ENCODE assay signal across 1 cellular context in the genomic region with DNA sequence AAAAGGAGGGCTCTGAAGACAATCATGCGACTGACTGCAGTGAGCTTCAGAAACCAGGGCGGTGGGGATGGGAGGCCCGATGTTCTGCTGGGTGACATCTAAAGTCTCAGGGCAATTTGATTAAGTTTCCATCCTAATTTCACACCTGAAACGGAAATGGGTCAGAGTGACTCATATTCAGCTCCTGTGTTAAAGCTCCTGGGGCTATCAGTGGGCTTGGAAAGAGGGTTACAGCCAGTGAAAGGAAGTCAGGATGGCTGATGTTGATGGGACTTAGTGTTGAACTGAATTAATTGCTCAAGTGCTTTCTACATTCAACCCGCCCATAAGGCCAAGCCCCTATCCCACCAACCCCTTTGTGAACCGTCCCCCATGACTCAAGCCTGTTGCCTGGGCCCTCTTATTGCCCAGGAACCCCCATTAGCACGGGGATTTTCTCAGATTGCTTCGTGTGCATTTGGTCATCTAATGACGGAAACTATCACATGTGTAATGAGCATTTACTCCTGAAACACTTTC.
TF ChIP-seq lines count a peak whose summit lies in the region.

No MANE protein-coding gene starts in this region.

TF ChIP-seq in GM12878, 131 proteins besides CTCF, POLR2A, EP300 and RAD21 (continued from another document):
- peak; percentile 96 for TF ChIP-seq IKZF1 (conservative IDR thresholded peaks at IDR 0.05)
- no peak for TF ChIP-seq BRCA1 (IDR thresholded peaks at IDR 0.05; ENCODE audit: low read depth, low read length)
- TF ChIP-seq WRNIP1 (IDR thresholded peaks at IDR 0.05; ENCODE audit: borderline replicate concordance, low read depth, low read length): no peak
- peak; percentile 66 for TF ChIP-seq RUNX3 (IDR thresholded peaks at IDR 0.05; ENCODE audit: low read length)
- TF ChIP-seq MTA3 (IDR thresholded peaks at IDR 0.05; ENCODE audit: borderline replicate concordance, low read length): no peak
- TF ChIP-seq, protein P1, sequence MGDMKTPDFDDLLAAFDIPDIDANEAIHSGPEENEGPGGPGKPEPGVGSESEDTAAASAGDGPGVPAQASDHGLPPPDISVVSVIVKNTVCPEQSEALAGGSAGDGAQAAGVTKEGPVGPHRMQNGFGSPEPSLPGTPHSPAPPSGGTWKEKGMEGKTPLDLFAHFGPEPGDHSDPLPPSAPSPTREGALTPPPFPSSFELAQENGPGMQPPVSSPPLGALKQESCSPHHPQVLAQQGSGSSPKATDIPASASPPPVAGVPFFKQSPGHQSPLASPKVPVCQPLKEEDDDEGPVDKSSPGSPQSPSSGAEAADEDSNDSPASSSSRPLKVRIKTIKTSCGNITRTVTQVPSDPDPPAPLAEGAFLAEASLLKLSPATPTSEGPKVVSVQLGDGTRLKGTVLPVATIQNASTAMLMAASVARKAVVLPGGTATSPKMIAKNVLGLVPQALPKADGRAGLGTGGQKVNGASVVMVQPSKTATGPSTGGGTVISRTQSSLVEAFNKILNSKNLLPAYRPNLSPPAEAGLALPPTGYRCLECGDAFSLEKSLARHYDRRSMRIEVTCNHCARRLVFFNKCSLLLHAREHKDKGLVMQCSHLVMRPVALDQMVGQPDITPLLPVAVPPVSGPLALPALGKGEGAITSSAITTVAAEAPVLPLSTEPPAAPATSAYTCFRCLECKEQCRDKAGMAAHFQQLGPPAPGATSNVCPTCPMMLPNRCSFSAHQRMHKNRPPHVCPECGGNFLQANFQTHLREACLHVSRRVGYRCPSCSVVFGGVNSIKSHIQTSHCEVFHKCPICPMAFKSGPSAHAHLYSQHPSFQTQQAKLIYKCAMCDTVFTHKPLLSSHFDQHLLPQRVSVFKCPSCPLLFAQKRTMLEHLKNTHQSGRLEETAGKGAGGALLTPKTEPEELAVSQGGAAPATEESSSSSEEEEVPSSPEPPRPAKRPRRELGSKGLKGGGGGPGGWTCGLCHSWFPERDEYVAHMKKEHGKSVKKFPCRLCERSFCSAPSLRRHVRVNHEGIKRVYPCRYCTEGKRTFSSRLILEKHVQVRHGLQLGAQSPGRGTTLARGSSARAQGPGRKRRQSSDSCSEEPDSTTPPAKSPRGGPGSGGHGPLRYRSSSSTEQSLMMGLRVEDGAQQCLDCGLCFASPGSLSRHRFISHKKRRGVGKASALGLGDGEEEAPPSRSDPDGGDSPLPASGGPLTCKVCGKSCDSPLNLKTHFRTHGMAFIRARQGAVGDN (IDR thresholded peaks at IDR 0.05): peak; percentile 89
- peak; percentile 90; the same call in 1 of the 2 replicates for TF ChIP-seq BACH1 (IDR thresholded peaks at IDR 0.05; ENCODE audit: borderline replicate concordance)
- TF ChIP-seq BHLHE40 (IDR thresholded peaks at IDR 0.05; ENCODE audit: borderline replicate concordance in 1 of 2, low read depth in 2 of 2, low read length in 1 of 2): peak; percentile 22 to 63; a peak in 2 of 4 replicates
- TF ChIP-seq NBN (IDR thresholded peaks at IDR 0.05): peak; percentile 86
- TF ChIP-seq, protein P2, sequence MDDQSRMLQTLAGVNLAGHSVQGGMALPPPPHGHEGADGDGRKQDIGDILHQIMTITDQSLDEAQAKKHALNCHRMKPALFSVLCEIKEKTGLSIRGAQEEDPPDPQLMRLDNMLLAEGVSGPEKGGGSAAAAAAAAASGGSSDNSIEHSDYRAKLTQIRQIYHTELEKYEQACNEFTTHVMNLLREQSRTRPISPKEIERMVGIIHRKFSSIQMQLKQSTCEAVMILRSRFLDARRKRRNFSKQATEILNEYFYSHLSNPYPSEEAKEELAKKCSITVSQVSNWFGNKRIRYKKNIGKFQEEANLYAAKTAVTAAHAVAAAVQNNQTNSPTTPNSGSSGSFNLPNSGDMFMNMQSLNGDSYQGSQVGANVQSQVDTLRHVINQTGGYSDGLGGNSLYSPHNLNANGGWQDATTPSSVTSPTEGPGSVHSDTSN (IDR thresholded peaks at IDR 0.05; ENCODE audit: insufficient replicate concordance, low read depth, low read length): no peak
- no peak for TF ChIP-seq CHD4 (IDR thresholded peaks at IDR 0.05)
- TF ChIP-seq LARP7 (IDR thresholded peaks at IDR 0.05): 0 out of 2 replicates have a peak, but pooled peaks have one; percentile 34
- TF ChIP-seq, protein P3, sequence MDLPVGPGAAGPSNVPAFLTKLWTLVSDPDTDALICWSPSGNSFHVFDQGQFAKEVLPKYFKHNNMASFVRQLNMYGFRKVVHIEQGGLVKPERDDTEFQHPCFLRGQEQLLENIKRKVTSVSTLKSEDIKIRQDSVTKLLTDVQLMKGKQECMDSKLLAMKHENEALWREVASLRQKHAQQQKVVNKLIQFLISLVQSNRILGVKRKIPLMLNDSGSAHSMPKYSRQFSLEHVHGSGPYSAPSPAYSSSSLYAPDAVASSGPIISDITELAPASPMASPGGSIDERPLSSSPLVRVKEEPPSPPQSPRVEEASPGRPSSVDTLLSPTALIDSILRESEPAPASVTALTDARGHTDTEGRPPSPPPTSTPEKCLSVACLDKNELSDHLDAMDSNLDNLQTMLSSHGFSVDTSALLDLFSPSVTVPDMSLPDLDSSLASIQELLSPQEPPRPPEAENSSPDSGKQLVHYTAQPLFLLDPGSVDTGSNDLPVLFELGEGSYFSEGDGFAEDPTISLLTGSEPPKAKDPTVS (IDR thresholded peaks at IDR 0.05; ENCODE audit: low read depth, low read length): 0 out of 2 replicates have a peak, but pooled peaks have one; percentile 10
- TF ChIP-seq RB1 (IDR thresholded peaks at IDR 0.05; ENCODE audit: borderline replicate concordance): no peak
- no peak for TF ChIP-seq HDAC2 (IDR thresholded peaks at IDR 0.05)
- TF ChIP-seq EZH2 (IDR thresholded peaks at IDR 0.05; ENCODE audit: borderline replicate concordance, control insufficient read depth, low read depth, low read length): no peak
- TF ChIP-seq CREB1 (IDR thresholded peaks at IDR 0.05; ENCODE audit: low read depth): peak; percentile 92
- no peak for TF ChIP-seq ZNF384 (IDR thresholded peaks at IDR 0.05; ENCODE audit: borderline replicate concordance, low read depth, low read length)
- TF ChIP-seq CBX3 (IDR thresholded peaks at IDR 0.05; ENCODE audit: borderline replicate concordance, low read depth): no peak
- peak; percentile 97 for TF ChIP-seq IKZF2 (IDR thresholded peaks at IDR 0.05)
- no peak for TF ChIP-seq SP1 (IDR thresholded peaks at IDR 0.05; ENCODE audit: low read depth, low read length)
- TF ChIP-seq, protein P4, sequence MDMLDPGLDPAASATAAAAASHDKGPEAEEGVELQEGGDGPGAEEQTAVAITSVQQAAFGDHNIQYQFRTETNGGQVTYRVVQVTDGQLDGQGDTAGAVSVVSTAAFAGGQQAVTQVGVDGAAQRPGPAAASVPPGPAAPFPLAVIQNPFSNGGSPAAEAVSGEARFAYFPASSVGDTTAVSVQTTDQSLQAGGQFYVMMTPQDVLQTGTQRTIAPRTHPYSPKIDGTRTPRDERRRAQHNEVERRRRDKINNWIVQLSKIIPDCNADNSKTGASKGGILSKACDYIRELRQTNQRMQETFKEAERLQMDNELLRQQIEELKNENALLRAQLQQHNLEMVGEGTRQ (IDR thresholded peaks at IDR 0.05; ENCODE audit: borderline replicate concordance, low read depth, low read length): no peak
- peak; percentile 23; the same call in 1 of the 2 replicates for TF ChIP-seq RAD51 (IDR thresholded peaks at IDR 0.05)
